ENCODE assay signal across 32 cellular contexts in genomic region chr10:9707205-9707604, GRCh38.
DNase-seq lines count a peak whose midpoint lies in the region; ATAC-seq, FAIRE-seq and TF ChIP-seq lines count a peak whose summit lies in the region.
"Had no signal": no experiment of that assay in that cellular context is flagged by ENCODE, and none has a peak within 500 bp of the region (broad histone marks: within the 10 kb centered on the region; RNA-seq: fewer than 3 reads in every experiment).

No MANE protein-coding gene starts in this region.

- intact Hi-C loops in right lobe of liver (cut with DNase I) = no loop called here

- peak overlapping the region; percentile 37 for H3K4me2 ChIP-seq in BLaER1
- H3K4me2 ChIP-seq in Karpas-422 (ENCODE audit: low read depth, low read length, poor library complexity, severe bottlenecking) = no peak overlapping the region
- no peak overlapping the region for H3K4me2 ChIP-seq in SU-DHL-6 (ENCODE audit: low read depth, low read length, poor library complexity, severe bottlenecking)
- H3K4me2 ChIP-seq: KMS-11 had no signal

- H3K9me2 ChIP-seq in Karpas-422 (replicated peaks; ENCODE audit: insufficient read depth, low read length) (no peaks in the 10 kb centered on the region), SU-DHL-6 (replicated peaks; ENCODE audit: insufficient read depth, low read length) (no peaks in the 10 kb centered on the region)

- H3K27me3 ChIP-seq in BLaER1 (no peaks in the 10 kb centered on the region), Karpas-422 (ENCODE audit: low read length) (no peaks in the 10 kb centered on the region), SU-DHL-6 (ENCODE audit: low read length) (no peaks in the 10 kb centered on the region), SJCRH30 (no peaks in the 10 kb centered on the region), right lobe of liver (no peaks in the 10 kb centered on the region)
- H3K27me3 ChIP-seq: Peyer's patch had no signal

- H3F3A ChIP-seq in SU-DHL-6 (ENCODE audit: insufficient read depth) = no peaks in the 10 kb centered on the region

- no peaks in the 10 kb centered on the region for H3K36me3 ChIP-seq in BLaER1
- H3K36me3 ChIP-seq in Karpas-422 (ENCODE audit: insufficient read depth, low read length) = no peaks in the 10 kb centered on the region
- no peaks in the 10 kb centered on the region for H3K36me3 ChIP-seq in SU-DHL-6 (ENCODE audit: low read length)
- no peaks in the 10 kb centered on the region for H3K36me3 ChIP-seq in SJCRH30
- H3K36me3 ChIP-seq in right lobe of liver = no peaks in the 10 kb centered on the region
- H3K36me3 ChIP-seq: HAP-1, Peyer's patch had no signal

- ATAC-seq in right lobe of liver (no peak), GM18873 (IDR thresholded peaks at IDR 0.05; ENCODE audit: low FRiP score, unreplicated experiment) (no peak), GM19035 (IDR thresholded peaks at IDR 0.05; ENCODE audit: unreplicated experiment) (no peak)
- ATAC-seq: T-helper 17 cell had no signal

- H4K20me1 ChIP-seq in BLaER1 (no peaks in the 10 kb centered on the region), Karpas-422 (ENCODE audit: insufficient read depth, low read depth, low read length) (no peaks in the 10 kb centered on the region), SU-DHL-6 (ENCODE audit: low read depth, low read length) (no peaks in the 10 kb centered on the region)

- 30% methylated on average over 3 of the region's 3 CpGs for WGBS in right lobe of liver (ENCODE audit: insufficient coverage, low coverage, low lambda C conversion rate, missing lambda C conversion rate)

- H3K4me1 ChIP-seq in BLaER1 (peaks cover 11% of the 10 kb centered on the region), Karpas-422 (ENCODE audit: low read length) (no peaks in the 10 kb centered on the region), SJCRH30 (no peaks in the 10 kb centered on the region), right lobe of liver (no peaks in the 10 kb centered on the region)
- H3K4me1 ChIP-seq: HAP-1, Peyer's patch had no signal

- FAIRE-seq in GM18507 (lab: Jason Lieb, UNC) = peak; percentile 50
- FAIRE-seq: G401.6, GM12892 had no signal

- DNase-seq in GM18507 (ENCODE audit: extremely low spot score, insufficient read length, low read depth) = no peak
- DNase-seq in Karpas-422 = no peak
- DNase-seq in SJCRH30 = no peak
- no peak for DNase-seq in right lobe of liver
- DNase-seq: C1 segment of cervical spinal cord; CD4-positive, alpha-beta memory T cell; COR-L47; DMS53; GOT3; HFFc6; NCI-H1105 treated with DMSO at 0.1 percent for 48 hours; NCI-H146; NCI-H2029; NCI-H446; NCI-H524 treated with DMSO at 0.1 percent for 48 hours; NCI-H82; OCI-M1; Peyer's patch; SHP77 treated with DMSO at 0.1 percent for 48 hours; SW 1271; T-helper 17 cell; T1000 had no signal

- H3K27ac ChIP-seq in BLaER1 (no peak overlapping the region), Karpas-422 (ENCODE audit: low read length) (no peak overlapping the region), SU-DHL-6 (ENCODE audit: low read depth, low read length) (0 out of 2 replicates have a peak overlapping the region, but pooled peaks have one; percentile 12), SJCRH30 (no peak overlapping the region), right lobe of liver (no peak overlapping the region)
- H3K27ac ChIP-seq: HL-60, KMS-11, Peyer's patch, SK-N-MC had no signal

- no peak for TF ChIP-seq POLR2A in right lobe of liver (IDR thresholded peaks at IDR 0.05)

- H2AFZ ChIP-seq in Karpas-422 (ENCODE audit: low read length) (0 out of 2 replicates have a peak overlapping the region, but pooled peaks have one; percentile 10), SU-DHL-6 (ENCODE audit: low read depth, low read length, severe bottlenecking) (no peak overlapping the region)

- no peak overlapping the region for H3K9ac ChIP-seq in BLaER1
- no peak overlapping the region for H3K9ac ChIP-seq in Karpas-422 (ENCODE audit: low read length)
- H3K9ac ChIP-seq in SU-DHL-6 (ENCODE audit: low read length) = no peak overlapping the region
- H3K9ac ChIP-seq: KMS-11 had no signal

- H3K9me3 ChIP-seq in BLaER1 = peaks cover 9% of the 10 kb centered on the region
- peaks cover 18% of the 10 kb centered on the region for H3K9me3 ChIP-seq in Karpas-422 (ENCODE audit: low read length)
- H3K9me3 ChIP-seq in SU-DHL-6 (ENCODE audit: insufficient read depth, low read length) = no peaks in the 10 kb centered on the region
- H3K9me3 ChIP-seq in SJCRH30 (replicated peaks) = no peaks in the 10 kb centered on the region
- H3K9me3 ChIP-seq in right lobe of liver = no peaks in the 10 kb centered on the region
- H3K9me3 ChIP-seq: HAP-1, Peyer's patch had no signal

- H3K79me2 ChIP-seq in Karpas-422 (ENCODE audit: low read length) (no peaks in the 10 kb centered on the region), SU-DHL-6 (ENCODE audit: insufficient read depth, low read length) (no peaks in the 10 kb centered on the region)

- TF ChIP-seq CTCF in SU-DHL-6 (IDR thresholded peaks at IDR 0.05; ENCODE audit: insufficient read depth, low read length, poor library complexity, severe bottlenecking) (no peak), right lobe of liver (IDR thresholded peaks at IDR 0.05) (no peak)

- H3K4me3 ChIP-seq in BLaER1 (no peak overlapping the region), Karpas-422 (ENCODE audit: low read length) (no peak overlapping the region), SU-DHL-6 (ENCODE audit: insufficient read depth, low read length, poor library complexity, severe bottlenecking) (no peak overlapping the region), SJCRH30 (no peak overlapping the region), right lobe of liver (no peak overlapping the region)
- H3K4me3 ChIP-seq: HAP-1, Peyer's patch, SK-N-MC had no signal
